ENCODE assay signal across 9 cellular contexts in the genomic region with DNA sequence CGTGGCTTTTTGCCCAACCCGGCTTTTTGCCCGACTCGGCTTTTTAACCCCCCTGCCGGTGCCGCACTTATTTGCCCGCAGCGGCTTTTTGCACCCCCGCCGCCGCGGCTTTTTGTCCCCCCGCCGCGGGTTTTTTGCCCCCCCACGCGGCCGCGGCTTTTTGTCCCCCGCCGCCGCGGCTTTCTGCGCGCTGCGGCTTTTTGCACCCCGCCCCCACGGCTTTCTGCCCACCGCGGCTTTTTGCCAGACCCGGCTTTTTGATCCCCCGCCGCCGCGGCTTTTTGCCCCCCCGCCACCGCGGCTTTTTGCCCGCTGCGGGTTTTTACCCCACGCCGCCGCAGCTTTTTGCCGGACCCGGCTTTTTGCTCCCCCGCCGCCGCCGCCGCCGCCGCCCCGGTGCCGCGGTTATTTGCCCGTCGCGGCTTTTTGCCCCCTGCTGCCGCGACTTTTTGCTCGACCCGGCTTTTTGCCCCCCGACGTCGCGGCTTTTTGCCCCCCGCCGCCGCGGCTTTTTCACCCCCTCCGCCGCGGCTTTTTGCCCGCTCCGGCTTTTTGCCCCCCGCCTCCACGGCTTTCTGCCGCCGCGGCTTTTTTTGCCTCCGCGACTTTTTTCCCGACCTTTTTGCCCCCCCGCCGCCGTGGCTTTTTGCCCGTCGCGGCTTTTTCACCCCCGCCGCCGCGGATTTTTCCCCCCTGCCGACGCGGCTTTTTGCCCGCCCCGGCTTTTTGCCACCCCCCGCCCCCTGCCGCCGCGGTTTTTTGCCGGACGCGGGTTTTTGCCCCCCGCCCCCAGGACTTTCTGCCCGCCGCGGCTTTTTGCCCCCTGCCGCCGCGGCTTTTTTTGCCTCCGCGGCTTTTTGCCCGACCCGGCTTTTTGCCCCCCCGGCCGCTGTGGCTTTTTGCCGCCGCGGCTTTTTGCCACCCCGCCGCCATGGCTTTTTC.
DNase-seq lines count a peak whose midpoint lies in the region; ATAC-seq and FAIRE-seq lines count a peak whose summit lies in the region.
"Had no signal": no experiment of that assay in that cellular context is flagged by ENCODE, and none has a peak within 500 bp of the region (broad histone marks: within the 10 kb centered on the region; RNA-seq: fewer than 3 reads in every experiment).

No MANE protein-coding gene starts in this region.

- no peak for FAIRE-seq in RCC 7860 (lab: Jason Lieb, UNC)
- FAIRE-seq: islet of Langerhans had no signal

- peaks cover 11% of the 10 kb centered on the region for H3K27me3 Mint-ChIP-seq in activated CD4-positive, alpha-beta memory T cell treated with anti-CD3 and anti-CD28 coated beads for 36 hours

- H3K9me3 Mint-ChIP-seq in activated CD4-positive, alpha-beta memory T cell treated with anti-CD3 and anti-CD28 coated beads for 36 hours: peaks cover 3% of the 10 kb centered on the region

- H3K4me3 Mint-ChIP-seq in activated CD4-positive, alpha-beta memory T cell treated with anti-CD3 and anti-CD28 coated beads for 36 hours: no peak overlapping the region

- no peak overlapping the region for H3K27ac Mint-ChIP-seq in activated CD4-positive, alpha-beta memory T cell treated with anti-CD3 and anti-CD28 coated beads for 36 hours

- H3K36me3 Mint-ChIP-seq in activated CD4-positive, alpha-beta memory T cell treated with anti-CD3 and anti-CD28 coated beads for 36 hours: peaks cover 5% of the 10 kb centered on the region

- peaks cover 7% of the 10 kb centered on the region for H3K4me1 Mint-ChIP-seq in activated CD4-positive, alpha-beta memory T cell treated with anti-CD3 and anti-CD28 coated beads for 36 hours (ENCODE audit: low read depth)

- ATAC-seq in sciatic nerve (no peak), GM21825 (IDR thresholded peaks at IDR 0.05; ENCODE audit: unreplicated experiment) (no peak), HG02642 (IDR thresholded peaks at IDR 0.05; ENCODE audit: poor library complexity, unreplicated experiment) (no peak)

- intact Hi-C loops in sciatic nerve (cut with DNase I): no loop called here
- intact Hi-C loops in activated CD4-positive, alpha-beta memory T cell treated with anti-CD3 and anti-CD28 coated beads for 36 hours (cut with micrococcal nuclease): no loop called here

- POLR2A ChIA-PET in activated CD4-positive, alpha-beta memory T cell treated with anti-CD3 and anti-CD28 coated beads for 36 hours (lab: Charles Lee): no interaction called here

- H3K4me3 ChIP-seq in GM08714 (ENCODE audit: low read length): 0 out of 2 replicates have a peak overlapping the region, but pooled peaks have one; percentile 26

- DNase-seq in SW480 (ENCODE audit: low spot score) (peak; percentile 27), glomerular visceral epithelial cell (ENCODE audit: extremely low spot score) (peak; percentile 6), sciatic nerve (ENCODE audit: low spot score) (peak; percentile 76), RCC 7860 (ENCODE audit: low spot score) (no peak)
- no peak for DNase-seq in activated CD4-positive, alpha-beta memory T cell treated with anti-CD3 and anti-CD28 coated beads for 36 hours

- CTCF ChIA-PET in activated CD4-positive, alpha-beta memory T cell treated with anti-CD3 and anti-CD28 coated beads for 36 hours (lab: Charles Lee): no interaction called here

Comparison
In these comparisons a context has a peak if more than half of its experiments do, and no peak if none do; other contexts are left out.
1. DNase-seq: peak in SW480 (single experiment), glomerular visceral epithelial cell (single experiment) and sciatic nerve (single experiment); none in RCC 7860 (single experiment) and activated CD4-positive, alpha-beta memory T cell treated with anti-CD3 and anti-CD28 coated beads for 36 hours (single experiment).